ENCODE assay signal across 18 cellular contexts in the genomic region with DNA sequence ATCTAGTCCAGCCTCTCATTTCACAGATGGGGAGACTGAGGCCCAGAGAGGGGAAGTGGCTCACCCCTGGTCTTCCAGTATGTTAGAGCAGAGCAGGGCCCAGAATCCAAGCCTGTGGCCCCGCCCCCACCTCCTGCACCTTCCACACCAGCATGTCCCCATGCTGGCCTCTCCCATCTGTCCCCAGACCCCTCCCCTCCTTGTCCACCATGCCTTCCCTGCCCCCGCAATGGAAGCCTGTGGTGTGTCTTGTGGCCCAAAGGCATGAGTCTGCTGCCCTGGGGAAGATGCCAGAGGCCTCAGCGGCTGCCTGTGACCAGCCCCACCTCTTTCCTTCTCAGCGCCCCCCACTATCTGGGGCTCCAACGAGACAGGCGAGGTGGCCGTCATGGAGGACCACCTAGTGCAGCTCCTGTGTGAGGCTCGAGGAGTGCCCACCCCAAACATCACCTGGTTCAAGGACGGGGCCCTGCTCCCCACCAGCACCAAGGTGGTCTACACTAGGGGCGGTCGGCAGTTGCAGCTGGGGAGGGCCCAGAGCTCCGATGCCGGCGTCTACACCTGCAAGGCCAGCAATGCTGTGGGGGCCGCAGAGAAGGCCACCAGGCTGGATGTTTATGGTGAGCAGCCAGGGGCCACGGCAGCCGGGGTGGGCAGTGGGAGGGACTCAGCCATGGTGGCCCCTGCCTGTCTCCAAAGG.
DNase-seq lines count a peak whose midpoint lies in the region; ATAC-seq and TF ChIP-seq lines count a peak whose summit lies in the region.
"Had no signal": no experiment of that assay in that cellular context is flagged by ENCODE, and none has a peak within 500 bp of the region (broad histone marks: within the 10 kb centered on the region; RNA-seq: fewer than 3 reads in every experiment).

No MANE protein-coding gene starts in this region.

- no peaks in the 10 kb centered on the region for H3K9me2 ChIP-seq in PC-3 (replicated peaks; ENCODE audit: low read length)

- H2AFZ ChIP-seq in PC-3 (ENCODE audit: low read length), result 0 out of 2 replicates have a peak overlapping the region, but pooled peaks have one; percentile 0
- H2AFZ ChIP-seq: GM23248 had no signal

- no peaks in the 10 kb centered on the region for H3F3A ChIP-seq in PC-3 (ENCODE audit: low read length, unreplicated experiment)

- H3K4me3 ChIP-seq in PC-3 (ENCODE audit: low read length), result peak overlapping the region; percentile 15; the same call in 1 of the 2 replicates
- no peak overlapping the region for H3K4me3 ChIP-seq in thyroid gland (replicated peaks in 1 of 3)
- H3K4me3 ChIP-seq: GM23248, K562 had no signal

- H3K79me2 ChIP-seq in PC-3 (ENCODE audit: low read length), result no peaks in the 10 kb centered on the region

- TF ChIP-seq CTCF in PC-3 (conservative IDR thresholded peaks at IDR 0.05; ENCODE audit: low read depth, low read length), result no peak
- no peak for TF ChIP-seq CTCF in chondrocyte (IDR thresholded peaks at IDR 0.05)
- no peak for TF ChIP-seq CTCF in thyroid gland (IDR thresholded peaks at IDR 0.05)

- peak overlapping the region; percentile 65 for H3K4me2 ChIP-seq in PC-3 (ENCODE audit: low read length)

- H3K4me1 ChIP-seq in PC-3 (ENCODE audit: insufficient read depth, low read length) (peaks cover 12% of the 10 kb centered on the region), thyroid gland (peaks cover 9 to 32% of the 10 kb centered on the region in 2 donors)

- H3K27me3 ChIP-seq in PC-3 (ENCODE audit: low read length) (no peaks in the 10 kb centered on the region), thyroid gland (no peaks in the 10 kb centered on the region)

- H3K27me3 Mint-ChIP-seq in chondrocyte (ENCODE audit: low read depth), result peaks cover 10% of the 10 kb centered on the region
- H3K27me3 Mint-ChIP-seq: CD4-positive, alpha-beta memory T cell had no signal

- H3K36me3 ChIP-seq in PC-3 (ENCODE audit: low read depth, low read length) (no peaks in the 10 kb centered on the region), thyroid gland (no peaks in the 10 kb centered on the region)

- H3K9me3 ChIP-seq in PC-3 (ENCODE audit: low read length) (no peaks in the 10 kb centered on the region), thyroid gland (no peaks in the 10 kb centered on the region)

- TF ChIP-seq POLR2A in thyroid gland (IDR thresholded peaks at IDR 0.05), result no peak

- no peak overlapping the region for H3K4me3 Mint-ChIP-seq in chondrocyte (ENCODE audit: unreplicated experiment)
- H3K4me3 Mint-ChIP-seq: CD4-positive, alpha-beta memory T cell had no signal

- no peaks in the 10 kb centered on the region for H3K36me3 Mint-ChIP-seq in chondrocyte (ENCODE audit: low read depth)
- H3K36me3 Mint-ChIP-seq: CD4-positive, alpha-beta memory T cell had no signal

- H3K9me3 Mint-ChIP-seq in chondrocyte (ENCODE audit: low read depth), result no peaks in the 10 kb centered on the region
- H3K9me3 Mint-ChIP-seq: CD4-positive, alpha-beta memory T cell had no signal

- POLR2A ChIA-PET in PC-3 (lab: Charles Lee; ENCODE audit: unreplicated experiment), result no interaction called here

- no peaks in the 10 kb centered on the region for H3K4me1 Mint-ChIP-seq in chondrocyte (ENCODE audit: low read depth)
- H3K4me1 Mint-ChIP-seq: CD4-positive, alpha-beta memory T cell had no signal

- CTCF ChIA-PET in PC-3 (lab: Charles Lee), result no interaction called here

- DNase-seq in PC-3 (peak; percentile 22), chondrocyte (ENCODE audit: low spot score) (peak; percentile 86), left colon (no peak), thyroid gland (no peak), iPS-NIHi11 (ENCODE audit: low spot score) (no peak)
- DNase-seq: CD4-positive, alpha-beta memory T cell; DND-41; GM23248; NCI-H1436 treated with DMSO at 0.1 percent for 48 hours; NCI-H2029 treated with DMSO at 0.1 percent for 48 hours; NCI-H748 treated with DMSO at 0.1 percent for 48 hours; SHP77 treated with DMSO at 0.1 percent for 48 hours had no signal

- ATAC-seq in PC-3 (peak; percentile 18), left colon (peak; percentile 19), HG03342 (IDR thresholded peaks at IDR 0.05; ENCODE audit: unreplicated experiment) (no peak), HG03135 (IDR thresholded peaks at IDR 0.05; ENCODE audit: unreplicated experiment) (no peak)
- ATAC-seq: HCT116, K562, Panc1, SK-N-SH treated with all-trans-retinoic acid at 6 μM for 48 hours had no signal

- no peaks in the 10 kb centered on the region for H4K20me1 ChIP-seq in PC-3 (ENCODE audit: low read length)

- no peak overlapping the region for H3K27ac Mint-ChIP-seq in chondrocyte (ENCODE audit: unreplicated experiment)
- H3K27ac Mint-ChIP-seq: CD4-positive, alpha-beta memory T cell had no signal

- TSS peak; percentile 96 for BruUV-seq in PC-3 (replicated peaks; lab: Mats Ljungman, UMichigan)

- WGBS in thyroid gland, 2 donors, result 89 to 96% methylated on average over 12 to 16 of the region's 17 CpGs

- peak overlapping the region; percentile 99 for H3K27ac ChIP-seq in PC-3 (ENCODE audit: low read length)
- H3K27ac ChIP-seq in thyroid gland, result peak overlapping the region; percentile 58 to 71 (median 68)
- H3K27ac ChIP-seq: GM23248 had no signal

- peak overlapping the region; percentile 83 for H3K9ac ChIP-seq in PC-3 (ENCODE audit: low read length)
- H3K9ac ChIP-seq: GM23248 had no signal

- intact Hi-C loops in PC-3 (cut with micrococcal nuclease) (no loop called here), left colon (cut with DNase I, micrococcal nuclease) (no loop called here), thyroid gland (cut with DNase I) (no loop called here)

Comparison
In these comparisons a context has a peak if more than half of its experiments do, and no peak if none do; other contexts are left out.
1. ATAC-seq: peak in PC-3 (single experiment) and left colon (single experiment); none in HG03342 (single experiment) and HG03135 (single experiment).
2. DNase-seq: peak in PC-3 (single experiment) and chondrocyte (single experiment); none in left colon (0 of 2), thyroid gland (0 of 2) and iPS-NIHi11 (single experiment).